ENCODE assay signal across 1 cellular context in the genomic region with DNA sequence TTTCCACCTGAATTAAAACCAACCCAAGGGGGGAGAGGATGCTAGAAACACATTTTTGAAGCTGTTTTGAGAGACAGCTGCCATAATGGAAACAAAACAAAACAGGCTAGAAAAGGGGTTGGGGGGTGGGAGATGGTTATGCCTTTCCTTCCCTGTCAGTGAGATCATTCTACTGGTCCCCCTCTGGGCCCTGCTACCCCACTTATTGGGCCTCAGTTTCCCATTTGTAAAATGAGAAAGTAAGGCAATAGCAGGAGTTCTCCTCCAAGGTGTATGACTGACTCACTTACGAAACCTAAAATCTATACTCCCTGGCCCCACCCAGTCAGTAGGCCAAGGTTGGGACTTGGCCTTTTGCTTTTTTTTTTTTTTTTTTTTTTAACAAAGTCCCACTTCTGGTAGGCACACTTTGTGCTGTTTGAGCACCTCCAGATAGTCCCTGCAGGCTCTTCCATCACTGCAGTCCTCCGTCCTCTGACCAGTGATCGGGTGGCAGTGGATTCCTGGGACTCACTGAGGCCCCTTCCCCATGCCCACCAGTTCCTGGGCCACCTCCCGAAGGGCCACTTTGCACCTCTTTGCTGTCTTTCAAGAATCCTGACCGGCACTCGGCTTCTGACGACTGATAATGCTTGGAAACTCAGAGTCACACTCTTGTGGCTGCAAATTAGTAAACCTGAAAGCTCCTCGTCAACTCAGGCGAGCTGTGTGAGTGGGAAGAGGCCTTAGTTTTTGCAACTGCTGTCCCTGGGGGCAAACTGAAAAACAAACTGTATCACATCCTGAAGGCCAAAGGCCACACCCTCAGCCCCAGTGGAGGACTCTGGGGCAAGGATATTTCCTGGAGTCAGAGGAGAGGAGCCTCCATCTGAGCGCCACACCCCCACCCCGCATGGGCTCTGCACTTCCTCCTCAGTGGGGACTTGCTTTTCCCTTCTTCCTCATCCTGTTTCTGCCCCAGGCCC.
TF ChIP-seq lines count a peak whose summit lies in the region.

No MANE protein-coding gene starts in this region.

TF ChIP-seq in GM23338, 12 proteins besides CTCF, POLR2A, EP300 and RAD21 (continued from another document):
- TF ChIP-seq JUNB (IDR thresholded peaks at IDR 0.05; ENCODE audit: unreplicated experiment) = no peak
- TF ChIP-seq POLR2AphosphoS5 (IDR thresholded peaks at IDR 0.05; ENCODE audit: low read depth) = no peak
- no peak for TF ChIP-seq ZNF114 (CRISPR knock-in tag; IDR thresholded peaks at IDR 0.05)
- no peak for TF ChIP-seq NANOG (IDR thresholded peaks at IDR 0.05; ENCODE audit: borderline replicate concordance)
- TF ChIP-seq ZNF331 (CRISPR knock-in tag; IDR thresholded peaks at IDR 0.05; ENCODE audit: low read depth) = no peak
